8 cellular contexts compared by ENCODE assay signal in the genomic region with DNA sequence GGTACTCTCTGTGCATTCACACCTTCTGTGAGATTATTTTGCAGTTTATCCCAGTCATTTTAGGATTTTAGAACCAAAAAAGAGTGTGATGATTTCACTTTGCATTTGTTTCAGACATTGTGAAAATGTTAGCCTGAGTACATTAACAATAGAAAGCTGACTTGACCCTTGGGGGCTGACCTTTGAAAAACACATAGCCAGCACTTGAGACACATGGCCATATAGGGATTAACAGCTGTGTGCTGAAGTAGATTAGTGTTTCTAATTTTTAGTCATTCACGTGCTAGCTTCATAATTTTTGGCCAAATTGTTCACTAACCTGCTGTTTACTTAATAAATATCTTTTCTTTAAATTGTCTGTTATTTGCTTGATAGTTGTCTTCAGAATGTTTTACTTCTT. TPM values are rescaled to one million over a fixed set of nuclear protein-coding genes. Genes with fewer than 3 reads are reported as not detected.
DNase-seq lines count a peak whose midpoint lies in the region; TF ChIP-seq lines count a peak whose summit lies in the region.

No MANE protein-coding gene starts in this region.

- intact Hi-C loops in sigmoid colon (cut with DNase I) = no loop called here

- peaks cover 0 to 77% (median 59%) of the 10 kb centered on the region in 4 donors for H3K4me1 ChIP-seq in sigmoid colon

- no peak for TF ChIP-seq EP300 in sigmoid colon (IDR thresholded peaks at IDR 0.05)

- H3K4me3 ChIP-seq in GM12865 (ENCODE audit: low read depth, low read length) (peak overlapping the region; percentile 69), sigmoid colon (peak overlapping the region; percentile 9 to 92 (median 72))

- peaks cover 0 to 16% (median 2%) of the 10 kb centered on the region in 4 donors for H3K36me3 ChIP-seq in sigmoid colon

- 31 to 46% methylated on average over 1 of the region's 1 CpG for WGBS in sigmoid colon, 2 donors

- TF ChIP-seq CTCF in GM12865 (IDR thresholded peaks at IDR 0.05; ENCODE audit: insufficient read depth, low read depth, low read length, missing control alignments) (no peak), sigmoid colon (IDR thresholded peaks at IDR 0.05) (no peak)

- DNase-seq in GM12865 (ENCODE audit: low read depth) (no peak), SK-MEL-5 (ENCODE audit: low read depth, low spot score) (peak; percentile 42), epithelial cell of prostate (ENCODE audit: low read depth, low spot score) (no peak), sigmoid colon (no peak), COR-L47 (lab: John Stamatoyannopoulos, UW) (no peak), NCI-H1105 treated with DMSO at 0.1 percent for 48 hours (lab: John Stamatoyannopoulos, UW) (no peak)
- DNase-seq in stimulated activated CD4-positive, alpha-beta T cell treated with anti-CD3 and anti-CD28 coated beads, Interleukin-4, amount 100 ng/mL, for 24 hours = no peak
- no peak for DNase-seq in stimulated activated CD4-positive, alpha-beta T cell treated with anti-CD3 and anti-CD28 coated beads, Interleukin-4, amount 100 ng/mL, for 1 hour

- in situ Hi-C loops in SK-MEL-5 (cut with HindIII; ENCODE audit: low pct_unique_long_range_greater_than_20kb, low sequenced_read_pairs) = no loop called here

- H3K27ac ChIP-seq in epithelial cell of prostate (peak overlapping the region; percentile 100), sigmoid colon (peak overlapping the region; percentile 98 to 99 (median 98))

- H3K27me3 ChIP-seq in sigmoid colon = no peaks in the 10 kb centered on the region

- TF ChIP-seq POLR2A in sigmoid colon (IDR thresholded peaks at IDR 0.05) = no peak

- no peaks in the 10 kb centered on the region for H3K9me3 ChIP-seq in sigmoid colon

RNA-seq across cellular contexts. Expression of gene FEM1B, which starts 3.5 kb away (rescaled TPM):
- 53.4 and 56.6 TPM in 2 replicates for total RNA-seq in SK-MEL-5 (2014; rRNA removed; shearing (Covaris generic))
- polyA plus RNA-seq in SK-MEL-5 (2015; cell fraction: cytosol; rRNA removed) = 22.7 and 32.5 TPM in 2 replicates
- polyA plus RNA-seq in SK-MEL-5 (2015; cell fraction: nucleus; rRNA removed) = 41.4 and 49.6 TPM in 2 replicates
- total RNA-seq in sigmoid colon = 10 to 100 TPM; 54.7 to 64.2 (median 62.8) TPM
- 10 to 100 TPM; 11.4 to 12.9 (median 11.6) TPM for polyA plus RNA-seq in sigmoid colon

RNA-seq across cellular contexts. Expression of gene CLN6, which starts 51.5 kb away (rescaled TPM):
- total RNA-seq in SK-MEL-5 (2014; rRNA removed; shearing (Covaris generic)) = 52.4 and 57.6 TPM in 2 replicates
- 108 and 139 TPM in 2 replicates for polyA plus RNA-seq in SK-MEL-5 (2015; cell fraction: cytosol; rRNA removed)
- polyA plus RNA-seq in SK-MEL-5 (2015; cell fraction: nucleus; rRNA removed) = 73.4 and 78.8 TPM in 2 replicates
- total RNA-seq in sigmoid colon = 10 to 100 TPM in 3 of 4 donors, 1 to 10 TPM in 1; 9.3 to 17.4 (median 12.7) TPM
- 10 to 100 TPM in 1 of 3 donors, 1 to 10 TPM in 2; 5.4 to 43.3 (median 7.2) TPM for polyA plus RNA-seq in sigmoid colon
